In the genomic region with DNA sequence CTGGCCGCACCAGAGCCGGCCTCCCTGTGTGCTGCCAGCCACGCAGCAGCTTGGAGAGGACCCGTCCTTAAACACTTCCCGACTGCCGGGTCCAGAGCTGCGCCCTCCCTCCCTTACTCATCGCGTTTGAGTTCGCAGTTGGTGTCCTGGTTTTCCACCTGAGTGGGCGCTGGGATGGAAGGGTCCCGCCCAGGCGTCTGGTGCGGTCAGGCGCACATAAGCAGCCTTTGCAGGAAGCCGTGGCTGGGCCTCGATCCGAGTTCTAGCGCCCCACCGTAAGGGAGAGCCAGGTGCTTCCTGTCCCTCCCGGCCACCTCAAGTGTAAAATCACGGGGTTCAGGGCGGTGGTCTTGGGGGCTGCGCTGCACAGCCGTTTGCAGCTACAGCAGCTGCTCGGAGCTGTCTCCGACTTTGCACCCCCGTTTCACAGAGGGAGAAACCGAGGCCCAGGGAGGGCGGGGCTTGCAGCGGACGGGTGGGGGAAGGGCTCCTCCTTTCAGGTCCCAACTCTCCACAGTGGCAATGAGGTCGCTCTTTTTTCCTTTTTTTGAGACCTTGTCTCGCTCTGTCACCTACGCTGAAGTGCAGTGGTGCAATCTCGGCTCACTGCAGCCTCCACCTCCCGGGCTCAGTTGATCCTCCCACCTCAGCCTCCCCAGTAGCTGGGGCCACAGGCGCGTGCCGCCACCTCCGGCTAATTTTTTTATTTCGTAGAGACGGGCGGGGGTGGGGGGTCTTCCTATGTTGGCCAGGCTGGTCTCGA, we compare ENCODE assay signal across 8 cellular contexts. TPM values are rescaled to one million over a fixed set of nuclear protein-coding genes. Genes with fewer than 3 reads are reported as not detected.
DNase-seq lines count a peak whose midpoint lies in the region; ATAC-seq and TF ChIP-seq lines count a peak whose summit lies in the region.

No MANE protein-coding gene starts in this region.

- no peak for TF ChIP-seq EP300 in suprapubic skin (IDR thresholded peaks at IDR 0.05)

- peaks cover 19% of the 10 kb centered on the region for H3K4me1 Mint-ChIP-seq in activated CD4-positive, alpha-beta T cell treated with anti-CD3 and anti-CD28 coated beads, Interleukin-2, amount 10 ng/mL, durations not matched to agents 7 days and 5 days
- peaks cover 21% of the 10 kb centered on the region for H3K4me1 Mint-ChIP-seq in activated B cell treated with CpG ODN at 0.5 μM for 24 hours

- H3K9me3 Mint-ChIP-seq in activated CD4-positive, alpha-beta T cell treated with anti-CD3 and anti-CD28 coated beads, Interleukin-2, amount 10 ng/mL, durations not matched to agents 7 days and 5 days: no peaks in the 10 kb centered on the region
- H3K9me3 Mint-ChIP-seq in activated B cell treated with CpG ODN at 0.5 μM for 24 hours: no peaks in the 10 kb centered on the region

- DNase-seq in activated CD4-positive, alpha-beta T cell treated with anti-CD3 and anti-CD28 coated beads, Interleukin-2, amount 10 ng/mL, durations not matched to agents 7 days and 5 days: peak; percentile 29
- DNase-seq in activated CD4-positive, alpha-beta T cell treated with anti-CD3 and anti-CD28 coated beads for 1 hour: no peak
- DNase-seq in activated B cell treated with CpG ODN at 0.5 μM for 24 hours: peak; percentile 40
- no peak for DNase-seq in suprapubic skin (ENCODE audit: low spot score in 2 of 2)
- no peak for DNase-seq in OCI-M1 (lab: John Stamatoyannopoulos, UW)
- DNase-seq in NCI-H146 treated with DMSO at 0.1 percent for 48 hours (lab: John Stamatoyannopoulos, UW; ENCODE audit: unreplicated experiment): no peak

- TF ChIP-seq CTCF in activated B cell treated with CpG ODN at 0.5 μM for 24 hours (IDR thresholded peaks at IDR 0.05): no peak
- TF ChIP-seq CTCF in suprapubic skin (IDR thresholded peaks at IDR 0.05): no peak

- ATAC-seq in activated B cell treated with CpG ODN at 0.5 μM for 24 hours (ENCODE audit: low read depth) (peak; percentile 32), GM19328 (IDR thresholded peaks at IDR 0.05; ENCODE audit: unreplicated experiment) (no peak)

- H3K4me1 ChIP-seq in iPS-15b (ENCODE audit: control insufficient read depth, insufficient read depth, low read length) (no peaks in the 10 kb centered on the region), suprapubic skin (peaks cover 25% of the 10 kb centered on the region)

- CTCF ChIA-PET in activated CD4-positive, alpha-beta T cell treated with anti-CD3 and anti-CD28 coated beads, Interleukin-2, amount 10 ng/mL, durations not matched to agents 7 days and 5 days (lab: Charles Lee): interaction anchor here (0.9 to 1.3 kb wide), 3 partner anchors 10 to 145 kb away, joined by 3 to 5 read pairs (median 3); no protein-coding TSS in a partner anchor
- CTCF ChIA-PET in activated B cell treated with CpG ODN at 0.5 μM for 24 hours (lab: Charles Lee): interaction anchor here (0.9 to 2.4 kb wide), 3 partner anchors 36 to 144 kb away, joined by 3 to 7 read pairs (median 4); no protein-coding TSS in a partner anchor

- peak overlapping the region; percentile 72 for H3K4me3 Mint-ChIP-seq in activated CD4-positive, alpha-beta T cell treated with anti-CD3 and anti-CD28 coated beads, Interleukin-2, amount 10 ng/mL, durations not matched to agents 7 days and 5 days
- H3K4me3 Mint-ChIP-seq in activated B cell treated with CpG ODN at 0.5 μM for 24 hours: peak overlapping the region; percentile 79

- no peak for TF ChIP-seq POLR2A in suprapubic skin (IDR thresholded peaks at IDR 0.05)

- POLR2A ChIA-PET in activated CD4-positive, alpha-beta T cell treated with anti-CD3 and anti-CD28 coated beads, Interleukin-2, amount 10 ng/mL, durations not matched to agents 7 days and 5 days (lab: Charles Lee): no interaction called here
- POLR2A ChIA-PET in activated B cell treated with CpG ODN at 0.5 μM for 24 hours (lab: Charles Lee): interaction anchor here (0.9 kb wide), 1 partner anchor 405 kb away, joined by 4 read pairs; no protein-coding TSS in a partner anchor

- peak overlapping the region; percentile 59 for H3K4me3 ChIP-seq in iPS-15b (ENCODE audit: low read depth, low read length)
- peak overlapping the region; percentile 86 for H3K4me3 ChIP-seq in suprapubic skin

- 67% methylated on average over 23 of the region's 45 CpGs for WGBS in suprapubic skin

- no peak overlapping the region for H3K9ac ChIP-seq in iPS-15b (ENCODE audit: low read depth, low read length)

- no peaks in the 10 kb centered on the region for H3K36me3 ChIP-seq in iPS-15b (ENCODE audit: control insufficient read depth, insufficient read depth, low read length)
- H3K36me3 ChIP-seq in suprapubic skin: peaks cover 2% of the 10 kb centered on the region

- H3K9me3 ChIP-seq in iPS-15b (ENCODE audit: control insufficient read depth, insufficient read depth, low read length) (no peaks in the 10 kb centered on the region), suprapubic skin (no peaks in the 10 kb centered on the region)

- H3K27me3 ChIP-seq in iPS-15b (ENCODE audit: control insufficient read depth, insufficient read depth, low read length) (peaks cover 10% of the 10 kb centered on the region), suprapubic skin (no peaks in the 10 kb centered on the region)

- intact Hi-C loops in activated B cell treated with CpG ODN at 0.5 μM for 24 hours (cut with micrococcal nuclease): no loop called here

- H3K36me3 Mint-ChIP-seq in activated CD4-positive, alpha-beta T cell treated with anti-CD3 and anti-CD28 coated beads, Interleukin-2, amount 10 ng/mL, durations not matched to agents 7 days and 5 days (ENCODE audit: low read depth): no peaks in the 10 kb centered on the region
- peaks cover 4% of the 10 kb centered on the region for H3K36me3 Mint-ChIP-seq in activated B cell treated with CpG ODN at 0.5 μM for 24 hours (ENCODE audit: low read depth)

- H3K27me3 Mint-ChIP-seq in activated CD4-positive, alpha-beta T cell treated with anti-CD3 and anti-CD28 coated beads, Interleukin-2, amount 10 ng/mL, durations not matched to agents 7 days and 5 days: peaks cover 10% of the 10 kb centered on the region
- no peaks in the 10 kb centered on the region for H3K27me3 Mint-ChIP-seq in activated B cell treated with CpG ODN at 0.5 μM for 24 hours

- no peak overlapping the region for H3K27ac ChIP-seq in suprapubic skin

- peak overlapping the region; percentile 31 for H3K27ac Mint-ChIP-seq in activated CD4-positive, alpha-beta T cell treated with anti-CD3 and anti-CD28 coated beads, Interleukin-2, amount 10 ng/mL, durations not matched to agents 7 days and 5 days
- peak overlapping the region; percentile 78 for H3K27ac Mint-ChIP-seq in activated B cell treated with CpG ODN at 0.5 μM for 24 hours

RNA-seq across cellular contexts. Expression of a gene that starts 51.3 kb away (rescaled TPM):
- total RNA-seq in activated CD4-positive, alpha-beta T cell treated with anti-CD3 and anti-CD28 coated beads, Interleukin-2, amount 10 ng/mL, durations not matched to agents 7 days and 5 days: not detected
- not detected in 2 replicates for total RNA-seq in activated B cell treated with CpG ODN at 0.5 μM for 24 hours
- total RNA-seq in suprapubic skin: not detected

RNA-seq across cellular contexts. Expression of a gene that starts 59.5 kb away (rescaled TPM):
- total RNA-seq in activated CD4-positive, alpha-beta T cell treated with anti-CD3 and anti-CD28 coated beads, Interleukin-2, amount 10 ng/mL, durations not matched to agents 7 days and 5 days: not detected
- not detected in 2 replicates for total RNA-seq in activated B cell treated with CpG ODN at 0.5 μM for 24 hours
- not detected for total RNA-seq in suprapubic skin

Comparison
In these comparisons a context has a peak if more than half of its experiments do, and no peak if none do; other contexts are left out.
1. DNase-seq: peak in activated CD4-positive, alpha-beta T cell treated with anti-CD3 and anti-CD28 coated beads, Interleukin-2, amount 10 ng/mL, durations not matched to agents 7 days and 5 days (single experiment) and activated B cell treated with CpG ODN at 0.5 μM for 24 hours (single experiment); none in activated CD4-positive, alpha-beta T cell treated with anti-CD3 and anti-CD28 coated beads for 1 hour (single experiment), suprapubic skin (0 of 2), OCI-M1 (single experiment) and NCI-H146 treated with DMSO at 0.1 percent for 48 hours (single experiment).